ENCODE assay signal across 16 cellular contexts in genomic region chr14:54699087-54699530, GRCh38.
A peak's percentile ranks its signal among the peaks of the same experiment; 100 is the strongest.
DNase-seq lines count a peak whose midpoint lies in the region; ATAC-seq and TF ChIP-seq lines count a peak whose summit lies in the region.
"Had no signal": no experiment of that assay in that cellular context is flagged by ENCODE, and none has a peak within 500 bp of the region (broad histone marks: within the 10 kb centered on the region; RNA-seq: fewer than 3 reads in every experiment).

No MANE protein-coding gene starts in this region.

- H3K27ac Mint-ChIP-seq in mesothelial cell of epicardium (peak overlapping the region; percentile 89), type B pancreatic cell (peak overlapping the region; percentile 73)
- no peak overlapping the region for H3K27ac Mint-ChIP-seq in stimulated activated naive CD8-positive, alpha-beta T cell treated with anti-CD3 and anti-CD28 coated beads, Interleukin-15, amount 100 ng/mL, for 72 hours
- H3K27ac Mint-ChIP-seq: activated naive CD4-positive, alpha-beta T cell treated with anti-CD3 and anti-CD28 coated beads, Interleukin-2, amount 50 U/mL, for 24 hours had no signal

- WGBS in esophagus muscularis mucosa: 67% methylated on average over 1 of the region's 1 CpG
- WGBS in testis, 2 donors: 62 to 88% methylated on average over 1 of the region's 1 CpG

- intact Hi-C loops in esophagus muscularis mucosa (cut with DNase I): no loop called here
- intact Hi-C loops in testis (cut with DNase I; ENCODE audit: low total_unique reads): no loop called here

- TF ChIP-seq CTCF in esophagus muscularis mucosa (IDR thresholded peaks at IDR 0.05): no peak
- no peak for TF ChIP-seq CTCF in mesothelial cell of epicardium (IDR thresholded peaks at IDR 0.05; ENCODE audit: unreplicated experiment)
- no peak for TF ChIP-seq CTCF in type B pancreatic cell (conservative IDR thresholded peaks at IDR 0.05)
- no peak for TF ChIP-seq CTCF in testis (IDR thresholded peaks at IDR 0.05)

- TF ChIP-seq POLR2A in esophagus muscularis mucosa (IDR thresholded peaks at IDR 0.05; ENCODE audit: low read depth): no peak
- TF ChIP-seq POLR2A in testis (IDR thresholded peaks at IDR 0.05): no peak

- H3K4me3 ChIP-seq in esophagus muscularis mucosa (no peak overlapping the region), testis (no peak overlapping the region)

- peaks cover 0 to 12% (median 9%) of the 10 kb centered on the region in 4 donors for H3K36me3 ChIP-seq in esophagus muscularis mucosa
- H3K36me3 ChIP-seq in testis (ENCODE audit: low read depth, missing control alignments): no peaks in the 10 kb centered on the region

- H3K27me3 ChIP-seq in esophagus muscularis mucosa (no peaks in the 10 kb centered on the region), testis (no peaks in the 10 kb centered on the region)

- H3K4me3 Mint-ChIP-seq in mesothelial cell of epicardium (no peak overlapping the region), type B pancreatic cell (peak overlapping the region; percentile 12)
- no peak overlapping the region for H3K4me3 Mint-ChIP-seq in stimulated activated naive CD8-positive, alpha-beta T cell treated with anti-CD3 and anti-CD28 coated beads, Interleukin-15, amount 100 ng/mL, for 72 hours
- H3K4me3 Mint-ChIP-seq: activated naive CD4-positive, alpha-beta T cell treated with anti-CD3 and anti-CD28 coated beads, Interleukin-2, amount 50 U/mL, for 24 hours; naive thymus-derived CD4-positive, alpha-beta T cell had no signal

- peaks cover 27% of the 10 kb centered on the region for H3K4me1 Mint-ChIP-seq in mesothelial cell of epicardium
- peaks cover 18% of the 10 kb centered on the region for H3K4me1 Mint-ChIP-seq in type B pancreatic cell (ENCODE audit: unreplicated experiment)
- peaks cover 10% of the 10 kb centered on the region for H3K4me1 Mint-ChIP-seq in stimulated activated naive CD8-positive, alpha-beta T cell treated with anti-CD3 and anti-CD28 coated beads, Interleukin-15, amount 100 ng/mL, for 72 hours
- H3K4me1 Mint-ChIP-seq: activated naive CD4-positive, alpha-beta T cell treated with anti-CD3 and anti-CD28 coated beads, Interleukin-2, amount 50 U/mL, for 24 hours had no signal

- DNase-seq in DMS 273 (lab: John Stamatoyannopoulos, UW; ENCODE audit: unreplicated experiment) (peak; percentile 25), DMS 273 treated with DMSO at 0.1 percent for 48 hours (lab: John Stamatoyannopoulos, UW) (no peak), esophagus muscularis mucosa (ENCODE audit: extremely low spot score) (no peak), mesothelial cell of epicardium (ENCODE audit: low spot score in 2 of 2, unreplicated experiment in 2 of 2) (no peak), type B pancreatic cell (ENCODE audit: extremely low spot score, unreplicated experiment) (no peak), testis (no peak)
- no peak for DNase-seq in activated naive CD4-positive, alpha-beta T cell treated with Interleukin-2 at 50 U/mL for 16 hours
- DNase-seq in stimulated activated naive CD8-positive, alpha-beta T cell treated with anti-CD3 and anti-CD28 coated beads, Interleukin-15, amount 100 ng/mL, for 72 hours: no peak
- DNase-seq: activated CD4-positive, alpha-beta T cell treated with anti-CD3 and anti-CD28 coated beads, Interleukin-2, amount 50 U/mL, for 1 hour; head of caudate nucleus; naive thymus-derived CD4-positive, alpha-beta T cell; NCI-H748 treated with DMSO at 0.1 percent for 48 hours; stimulated activated CD4-positive, alpha-beta T cell treated with anti-CD3 and anti-CD28 coated beads, Interleukin-15, amount 100 ng/mL, for 24 hours had no signal

- ATAC-seq in stimulated activated naive CD8-positive, alpha-beta T cell treated with anti-CD3 and anti-CD28 coated beads, Interleukin-15, amount 100 ng/mL, for 72 hours: no peak
- ATAC-seq: naive thymus-derived CD4-positive, alpha-beta T cell had no signal

- peaks cover 3% of the 10 kb centered on the region for H3K36me3 Mint-ChIP-seq in mesothelial cell of epicardium
- H3K36me3 Mint-ChIP-seq in type B pancreatic cell: no peaks in the 10 kb centered on the region
- H3K36me3 Mint-ChIP-seq: activated naive CD4-positive, alpha-beta T cell treated with anti-CD3 and anti-CD28 coated beads, Interleukin-2, amount 50 U/mL, for 24 hours had no signal

- H3K4me1 ChIP-seq in esophagus muscularis mucosa (peaks cover 34 to 57% (median 54%) of the 10 kb centered on the region in 4 donors), testis (peaks cover 9% of the 10 kb centered on the region)

- TF ChIP-seq EP300 in esophagus muscularis mucosa (IDR thresholded peaks at IDR 0.05): no peak

- H3K9me3 ChIP-seq in esophagus muscularis mucosa (no peaks in the 10 kb centered on the region), testis (no peaks in the 10 kb centered on the region)

- H3K27me3 Mint-ChIP-seq in mesothelial cell of epicardium (ENCODE audit: low read depth) (no peaks in the 10 kb centered on the region), type B pancreatic cell (peaks cover 2% of the 10 kb centered on the region)
- H3K27me3 Mint-ChIP-seq in stimulated activated naive CD8-positive, alpha-beta T cell treated with anti-CD3 and anti-CD28 coated beads, Interleukin-15, amount 100 ng/mL, for 72 hours: peaks cover 31% of the 10 kb centered on the region

- H3K9me3 Mint-ChIP-seq in mesothelial cell of epicardium (no peaks in the 10 kb centered on the region), type B pancreatic cell (no peaks in the 10 kb centered on the region)
- H3K9me3 Mint-ChIP-seq in stimulated activated naive CD8-positive, alpha-beta T cell treated with anti-CD3 and anti-CD28 coated beads, Interleukin-15, amount 100 ng/mL, for 72 hours: no peaks in the 10 kb centered on the region
- H3K9me3 Mint-ChIP-seq: activated naive CD4-positive, alpha-beta T cell treated with anti-CD3 and anti-CD28 coated beads, Interleukin-2, amount 50 U/mL, for 24 hours; naive thymus-derived CD4-positive, alpha-beta T cell had no signal

- H3K27ac ChIP-seq in esophagus muscularis mucosa (replicated peaks in 1 of 4) (peak overlapping the region; percentile 74 to 80 (median 75)), testis (no peak overlapping the region)
- H3K27ac ChIP-seq: 22Rv1, HL-60 had no signal

Comparison
In these comparisons a context has a peak if more than half of its experiments do, and no peak if none do; other contexts are left out.
1. H3K27ac ChIP-seq: peak in esophagus muscularis mucosa (4 of 4); none in testis (0 of 2).
2. H3K27ac Mint-ChIP-seq: peak in mesothelial cell of epicardium (single experiment) and type B pancreatic cell (single experiment); none in stimulated activated naive CD8-positive, alpha-beta T cell treated with anti-CD3 and anti-CD28 coated beads, Interleukin-15, amount 100 ng/mL, for 72 hours (0 of 2).